In genomic region chr12:113762155-113762848, GRCh38 we compare ENCODE assay signal across 3 cellular contexts.
TF ChIP-seq lines count a peak whose summit lies in the region.

No MANE protein-coding gene starts in this region.

TF ChIP-seq in SK-N-SH, 30 proteins besides CTCF, POLR2A, EP300 and RAD21:
- no peak for TF ChIP-seq REST (IDR thresholded peaks at IDR 0.05; ENCODE audit: low read depth, low read length)
- TF ChIP-seq, protein P1, sequence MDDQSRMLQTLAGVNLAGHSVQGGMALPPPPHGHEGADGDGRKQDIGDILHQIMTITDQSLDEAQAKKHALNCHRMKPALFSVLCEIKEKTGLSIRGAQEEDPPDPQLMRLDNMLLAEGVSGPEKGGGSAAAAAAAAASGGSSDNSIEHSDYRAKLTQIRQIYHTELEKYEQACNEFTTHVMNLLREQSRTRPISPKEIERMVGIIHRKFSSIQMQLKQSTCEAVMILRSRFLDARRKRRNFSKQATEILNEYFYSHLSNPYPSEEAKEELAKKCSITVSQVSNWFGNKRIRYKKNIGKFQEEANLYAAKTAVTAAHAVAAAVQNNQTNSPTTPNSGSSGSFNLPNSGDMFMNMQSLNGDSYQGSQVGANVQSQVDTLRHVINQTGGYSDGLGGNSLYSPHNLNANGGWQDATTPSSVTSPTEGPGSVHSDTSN (IDR thresholded peaks at IDR 0.05), result no peak
- TF ChIP-seq EZH2phosphoT487 (IDR thresholded peaks at IDR 0.05; ENCODE audit: borderline replicate concordance, low read depth), result no peak
- no peak for TF ChIP-seq TCF12 (IDR thresholded peaks at IDR 0.05)

TF ChIP-seq in SK-N-SH treated with all-trans-retinoic acid at 6 μM for 48 hours, 23 proteins besides CTCF, POLR2A, EP300 and RAD21:
- TF ChIP-seq PATZ1 (CRISPR knock-in tag; IDR thresholded peaks at IDR 0.05; ENCODE audit: borderline replicate concordance) (no peak), ZFP30 (CRISPR knock-in tag; IDR thresholded peaks at IDR 0.05) (no peak), TCF4 (CRISPR knock-in tag; IDR thresholded peaks at IDR 0.05; ENCODE audit: borderline replicate concordance) (no peak)
TF ChIP-seq in SK-N-SH treated with all-trans-retinoic acid at 6 μM for 48 hours: peak in this region for 0.

TF ChIP-seq in H1, 55 proteins besides CTCF, POLR2A, EP300 and RAD21:
- TF ChIP-seq PHF8 (conservative IDR thresholded peaks at IDR 0.05; ENCODE audit: low read depth, low read length) (no peak), CBX8 (IDR thresholded peaks at IDR 0.05; ENCODE audit: borderline replicate concordance, low read depth, low read length) (no peak), TCF12 (IDR thresholded peaks at IDR 0.05; ENCODE audit: low read depth, low read length) (no peak), SIN3A (conservative IDR thresholded peaks at IDR 0.05 in 1 of 2, IDR thresholded peaks at IDR 0.05 in 1 of 2; ENCODE audit: low read depth in 1 of 2, low read length in 2 of 2) (no peak), TEAD4 (IDR thresholded peaks at IDR 0.05; ENCODE audit: low read depth, low read length) (no peak), RBBP5 (IDR thresholded peaks at IDR 0.05; ENCODE audit: borderline replicate concordance, low read depth, low read length) (no peak), CEBPB (IDR thresholded peaks at IDR 0.05; ENCODE audit: low read depth, low read length) (no peak)
TF ChIP-seq in H1: peak in this region for 0.
